ENCODE assay signal across 16 cellular contexts in genomic region chr5:143166661-143167420, GRCh38.
A peak's percentile ranks its signal among the peaks of the same experiment; 100 is the strongest.
DNase-seq lines count a peak whose midpoint lies in the region; ATAC-seq and TF ChIP-seq lines count a peak whose summit lies in the region.
"Had no signal": no experiment of that assay in that cellular context is flagged by ENCODE, and none has a peak within 500 bp of the region (broad histone marks: within the 10 kb centered on the region; RNA-seq: fewer than 3 reads in every experiment).

No MANE protein-coding gene starts in this region.

- H3K27ac ChIP-seq in hepatocyte (peak overlapping the region; percentile 62), smooth muscle cell (ENCODE audit: low read depth) (no peak overlapping the region)
- H3K27ac ChIP-seq: PC-9, vagina had no signal

- ATAC-seq in GM21423 (IDR thresholded peaks at IDR 0.05; ENCODE audit: unreplicated experiment) (peak; percentile 51), HG03342 (IDR thresholded peaks at IDR 0.05; ENCODE audit: unreplicated experiment) (peak; percentile 55), HG03097 (IDR thresholded peaks at IDR 0.05; ENCODE audit: low FRiP score, unreplicated experiment) (no peak)

- H3K4me1 ChIP-seq in hepatocyte (ENCODE audit: insufficient read depth) (peaks cover 22% of the 10 kb centered on the region), smooth muscle cell (ENCODE audit: low read depth) (no peaks in the 10 kb centered on the region)
- H3K4me1 ChIP-seq: vagina had no signal

- H2AFZ ChIP-seq in hepatocyte, result no peak overlapping the region
- H2AFZ ChIP-seq in smooth muscle cell (ENCODE audit: low read depth), result no peak overlapping the region
- H2AFZ ChIP-seq: PC-9 had no signal

- peak; percentile 49 for DNase-seq in GM12865 (ENCODE audit: low read depth)
- peak; percentile 46 for DNase-seq in hepatocyte (ENCODE audit: low spot score)
- no peak for DNase-seq in H7
- DNase-seq in smooth muscle cell (lab: John Stamatoyannopoulos, UW; ENCODE audit: unreplicated experiment), result no peak
- no peak for DNase-seq in 8988T
- DNase-seq: activated T-cell treated with anti-CD3 and anti-CD28 coated beads, Interleukin-2, amount 50 U/mL, for 24 hours; amygdala; cortex of kidney; midbrain; NCI-H2227 treated with DMSO at 0.1 percent for 48 hours; PC-9; stimulated activated CD4-positive, alpha-beta T cell treated with anti-CD3 and anti-CD28 coated beads, Interleukin-1b, Interleukin-23, amount 100 ng/mL, for 48 hours had no signal

- H3K79me2 ChIP-seq in hepatocyte, result no peaks in the 10 kb centered on the region
- no peaks in the 10 kb centered on the region for H3K79me2 ChIP-seq in smooth muscle cell (ENCODE audit: low read depth)

- H3K36me3 ChIP-seq in hepatocyte (replicated peaks; ENCODE audit: insufficient read depth, low read depth) (no peaks in the 10 kb centered on the region), H7 (replicated peaks; ENCODE audit: control insufficient read depth, insufficient read depth, low read length) (no peaks in the 10 kb centered on the region), smooth muscle cell (ENCODE audit: low read depth) (no peaks in the 10 kb centered on the region)
- H3K36me3 ChIP-seq: vagina had no signal

- H3K4me2 ChIP-seq in hepatocyte (peak overlapping the region; percentile 35), smooth muscle cell (no peak overlapping the region)
- H3K4me2 ChIP-seq: PC-9 had no signal

- peaks cover 7% of the 10 kb centered on the region for H3F3A ChIP-seq in smooth muscle cell (ENCODE audit: low read depth)

- H4K20me1 ChIP-seq in hepatocyte (ENCODE audit: insufficient read depth, poor library complexity, severe bottlenecking) (no peaks in the 10 kb centered on the region), smooth muscle cell (ENCODE audit: low read depth) (no peaks in the 10 kb centered on the region)

- H3K9me3 ChIP-seq in hepatocyte (ENCODE audit: low read depth) (no peaks in the 10 kb centered on the region), smooth muscle cell (replicated peaks; ENCODE audit: low read depth) (no peaks in the 10 kb centered on the region)
- H3K9me3 ChIP-seq: vagina had no signal

- H3K4me3 ChIP-seq in GM12865 (ENCODE audit: low read depth, low read length), result peak overlapping the region; percentile 56
- H3K4me3 ChIP-seq in hepatocyte, result no peak overlapping the region
- H3K4me3 ChIP-seq in H7 (ENCODE audit: insufficient read depth, low read depth, low read length), result no peak overlapping the region
- H3K4me3 ChIP-seq in smooth muscle cell, result no peak overlapping the region
- H3K4me3 ChIP-seq: PC-9, vagina had no signal

- no peaks in the 10 kb centered on the region for H3K9me2 ChIP-seq in hepatocyte (replicated peaks; ENCODE audit: insufficient read depth)

- WGBS in hepatocyte (ENCODE audit: low lambda C conversion rate, missing lambda C conversion rate), result 88% methylated on average over 8 of the region's 8 CpGs
- 98% methylated on average over 8 of the region's 8 CpGs for WGBS in smooth muscle cell (ENCODE audit: low lambda C conversion rate)

- TF ChIP-seq CTCF in GM12865 (IDR thresholded peaks at IDR 0.05; ENCODE audit: insufficient read depth, low read depth, low read length, missing control alignments) (no peak), hepatocyte (IDR thresholded peaks at IDR 0.05; ENCODE audit: poor library complexity) (no peak), smooth muscle cell (IDR thresholded peaks at IDR 0.05; ENCODE audit: borderline replicate concordance, insufficient read depth, poor library complexity, severe bottlenecking) (no peak)

- no peaks in the 10 kb centered on the region for H3K27me3 ChIP-seq in hepatocyte
- H3K27me3 ChIP-seq in H7 (ENCODE audit: control insufficient read depth, insufficient read depth, low read length), result no peaks in the 10 kb centered on the region
- no peaks in the 10 kb centered on the region for H3K27me3 ChIP-seq in smooth muscle cell (ENCODE audit: low read depth)
- H3K27me3 ChIP-seq: vagina had no signal

- no peak overlapping the region for H3K9ac ChIP-seq in smooth muscle cell (ENCODE audit: low read depth)

Comparison
In these comparisons a context has a peak if more than half of its experiments do, and no peak if none do; other contexts are left out.
1. DNase-seq: peak in GM12865 (single experiment) and hepatocyte (single experiment); none in H7 (single experiment), smooth muscle cell (single experiment) and 8988T (single experiment).